ENCODE assay signal across 1 cellular context in the genomic region with DNA sequence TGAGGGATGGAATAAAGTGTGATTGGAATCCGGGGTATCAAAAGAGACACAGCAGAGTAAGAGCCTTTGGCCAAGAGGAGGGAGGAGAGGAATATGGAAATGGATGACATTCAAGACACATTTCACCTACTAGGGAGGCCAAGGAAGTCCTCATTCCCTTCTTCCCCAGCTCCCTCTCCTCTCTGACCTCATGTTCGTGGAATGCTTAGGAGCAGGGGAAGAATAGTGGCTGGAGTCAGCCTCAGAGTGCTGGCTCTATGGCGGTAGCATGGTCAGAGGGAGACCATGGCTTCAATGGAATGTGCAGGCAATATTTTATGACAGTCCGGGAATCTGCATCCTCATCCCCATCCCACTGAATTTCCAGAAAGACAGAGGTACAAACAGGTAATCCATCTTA.
TF ChIP-seq lines count a peak whose summit lies in the region.

No MANE protein-coding gene starts in this region.

TF ChIP-seq in GM23338, 12 proteins besides CTCF, POLR2A, EP300 and RAD21 (continued from another document):
- TF ChIP-seq, protein P1, sequence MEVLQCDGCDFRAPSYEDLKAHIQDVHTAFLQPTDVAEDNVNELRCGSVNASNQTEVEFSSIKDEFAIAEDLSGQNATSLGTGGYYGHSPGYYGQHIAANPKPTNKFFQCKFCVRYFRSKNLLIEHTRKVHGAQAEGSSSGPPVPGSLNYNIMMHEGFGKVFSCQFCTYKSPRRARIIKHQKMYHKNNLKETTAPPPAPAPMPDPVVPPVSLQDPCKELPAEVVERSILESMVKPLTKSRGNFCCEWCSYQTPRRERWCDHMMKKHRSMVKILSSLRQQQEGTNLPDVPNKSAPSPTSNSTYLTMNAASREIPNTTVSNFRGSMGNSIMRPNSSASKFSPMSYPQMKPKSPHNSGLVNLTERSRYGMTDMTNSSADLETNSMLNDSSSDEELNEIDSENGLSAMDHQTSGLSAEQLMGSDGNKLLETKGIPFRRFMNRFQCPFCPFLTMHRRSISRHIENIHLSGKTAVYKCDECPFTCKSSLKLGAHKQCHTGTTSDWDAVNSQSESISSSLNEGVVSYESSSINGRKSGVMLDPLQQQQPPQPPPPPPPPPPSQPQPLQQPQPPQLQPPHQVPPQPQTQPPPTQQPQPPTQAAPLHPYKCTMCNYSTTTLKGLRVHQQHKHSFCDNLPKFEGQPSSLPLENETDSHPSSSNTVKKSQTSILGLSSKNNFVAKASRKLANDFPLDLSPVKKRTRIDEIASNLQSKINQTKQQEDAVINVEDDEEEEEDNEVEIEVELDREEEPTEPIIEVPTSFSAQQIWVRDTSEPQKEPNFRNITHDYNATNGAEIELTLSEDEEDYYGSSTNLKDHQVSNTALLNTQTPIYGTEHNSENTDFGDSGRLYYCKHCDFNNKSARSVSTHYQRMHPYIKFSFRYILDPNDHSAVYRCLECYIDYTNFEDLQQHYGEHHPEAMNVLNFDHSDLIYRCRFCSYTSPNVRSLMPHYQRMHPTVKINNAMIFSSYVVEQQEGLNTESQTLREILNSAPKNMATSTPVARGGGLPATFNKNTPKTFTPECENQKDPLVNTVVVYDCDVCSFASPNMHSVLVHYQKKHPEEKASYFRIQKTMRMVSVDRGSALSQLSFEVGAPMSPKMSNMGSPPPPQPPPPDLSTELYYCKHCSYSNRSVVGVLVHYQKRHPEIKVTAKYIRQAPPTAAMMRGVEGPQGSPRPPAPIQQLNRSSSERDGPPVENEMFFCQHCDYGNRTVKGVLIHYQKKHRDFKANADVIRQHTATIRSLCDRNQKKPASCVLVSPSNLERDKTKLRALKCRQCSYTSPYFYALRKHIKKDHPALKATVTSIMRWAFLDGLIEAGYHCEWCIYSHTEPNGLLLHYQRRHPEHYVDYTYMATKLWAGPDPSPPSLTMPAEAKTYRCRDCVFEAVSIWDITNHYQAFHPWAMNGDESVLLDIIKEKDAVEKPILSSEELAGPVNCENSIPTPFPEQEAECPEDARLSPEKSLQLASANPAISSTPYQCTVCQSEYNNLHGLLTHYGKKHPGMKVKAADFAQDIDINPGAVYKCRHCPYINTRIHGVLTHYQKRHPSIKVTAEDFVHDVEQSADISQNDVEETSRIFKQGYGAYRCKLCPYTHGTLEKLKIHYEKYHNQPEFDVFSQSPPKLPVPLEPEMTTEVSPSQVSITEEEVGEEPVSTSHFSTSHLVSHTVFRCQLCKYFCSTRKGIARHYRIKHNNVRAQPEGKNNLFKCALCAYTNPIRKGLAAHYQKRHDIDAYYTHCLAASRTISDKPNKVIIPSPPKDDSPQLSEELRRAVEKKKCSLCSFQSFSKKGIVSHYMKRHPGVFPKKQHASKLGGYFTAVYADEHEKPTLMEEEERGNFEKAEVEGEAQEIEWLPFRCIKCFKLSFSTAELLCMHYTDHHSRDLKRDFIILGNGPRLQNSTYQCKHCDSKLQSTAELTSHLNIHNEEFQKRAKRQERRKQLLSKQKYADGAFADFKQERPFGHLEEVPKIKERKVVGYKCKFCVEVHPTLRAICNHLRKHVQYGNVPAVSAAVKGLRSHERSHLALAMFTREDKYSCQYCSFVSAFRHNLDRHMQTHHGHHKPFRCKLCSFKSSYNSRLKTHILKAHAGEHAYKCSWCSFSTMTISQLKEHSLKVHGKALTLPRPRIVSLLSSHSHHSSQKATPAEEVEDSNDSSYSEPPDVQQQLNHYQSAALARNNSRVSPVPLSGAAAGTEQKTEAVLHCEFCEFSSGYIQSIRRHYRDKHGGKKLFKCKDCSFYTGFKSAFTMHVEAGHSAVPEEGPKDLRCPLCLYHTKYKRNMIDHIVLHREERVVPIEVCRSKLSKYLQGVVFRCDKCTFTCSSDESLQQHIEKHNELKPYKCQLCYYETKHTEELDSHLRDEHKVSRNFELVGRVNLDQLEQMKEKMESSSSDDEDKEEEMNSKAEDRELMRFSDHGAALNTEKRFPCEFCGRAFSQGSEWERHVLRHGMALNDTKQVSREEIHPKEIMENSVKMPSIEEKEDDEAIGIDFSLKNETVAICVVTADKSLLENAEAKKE (CRISPR knock-in tag; IDR thresholded peaks at IDR 0.05): peak; percentile 50; the same call in 1 of the 2 replicates
